Comparison of ENCODE assay signal across 21 cellular contexts in genomic region chr14:78524766-78525165, GRCh38.
"Had no signal": no experiment of that assay in that cellular context is flagged by ENCODE, and none has a peak within 500 bp of the region (broad histone marks: within the 10 kb centered on the region; RNA-seq: fewer than 3 reads in every experiment).

No MANE protein-coding gene starts in this region.

- H3K9me3 ChIP-seq: gastroesophageal sphincter, heart left ventricle, neutrophil, pancreas, right lobe of liver, thyroid gland had no signal

- H3K27ac ChIP-seq: dorsolateral prefrontal cortex, foreskin keratinocyte, gastroesophageal sphincter, heart left ventricle, hepatocyte, neutrophil, pancreas, right lobe of liver, stomach, thyroid gland had no signal

- H3K36me3 ChIP-seq: gastroesophageal sphincter, heart left ventricle, neutrophil, pancreas, right lobe of liver, stomach, thyroid gland had no signal

- ATAC-seq: foreskin keratinocyte; gastroesophageal sphincter; heart left ventricle; left lobe of liver; natural killer cell; pancreas; right lobe of liver; stimulated activated effector memory CD8-positive, alpha-beta T cell treated with anti-CD3 and anti-CD28 coated beads, Interleukin-12 subunit alpha, Interleukin-12 subunit beta, amount 100 ng/mL, for 72 hours had no signal

- H3K27me3 ChIP-seq: dorsolateral prefrontal cortex, foreskin keratinocyte, gastroesophageal sphincter, heart left ventricle, hepatocyte, neutrophil, pancreas, right lobe of liver, stomach, thyroid gland had no signal

- H3K4me1 ChIP-seq: foreskin keratinocyte, gastroesophageal sphincter, heart left ventricle, pancreas, right lobe of liver, stomach, thyroid gland had no signal

- H3K4me3 ChIP-seq: dorsolateral prefrontal cortex, gastroesophageal sphincter, heart left ventricle, hepatocyte, lung, pancreas, right lobe of liver, stomach, thyroid gland had no signal

- DNase-seq: dorsolateral prefrontal cortex; effector CD4-positive, alpha-beta T cell; foreskin keratinocyte; heart left ventricle; kidney; natural killer cell; pancreas; right lobe of liver; small intestine; stimulated activated CD4-positive, alpha-beta T cell treated with anti-CD3 and anti-CD28 coated beads, Interleukin-15, amount 100 ng/mL, for 24 hours; stimulated activated CD4-positive, alpha-beta T cell treated with anti-CD3 and anti-CD28 coated beads, Interleukin-4, amount 100 ng/mL, for 1 hour; stimulated activated naive CD4-positive, alpha-beta T cell treated with Interleukin-2 at 50 U/mL for 16 hours; stomach; thyroid gland; trophoblast cell had no signal
